In genomic region chr5:95821110-95822021, GRCh38 we compare ENCODE assay signal across 8 cellular contexts. TPM values are rescaled to one million over a fixed set of nuclear protein-coding genes. Genes with fewer than 3 reads are reported as not detected.
DNase-seq lines count a peak whose midpoint lies in the region; ATAC-seq and TF ChIP-seq lines count a peak whose summit lies in the region.

No MANE protein-coding gene starts in this region.

- peak overlapping the region; percentile 87 for H3K9ac ChIP-seq in BLaER1

- intact Hi-C loops in left ventricle myocardium inferior (cut with micrococcal nuclease) = no loop called here
- intact Hi-C loops in head of caudate nucleus (cut with DNase I) = no loop called here

- H3K79me2 ChIP-seq in GM23338 (replicated peaks; ENCODE audit: insufficient read depth) = 0 out of 2 replicates have a peak, but pooled peaks cover 5% of the 10 kb centered on the region

- H3K4me3 ChIP-seq in BLaER1 (peak overlapping the region; percentile 92), GM23338 (peak overlapping the region; percentile 77), left ventricle myocardium inferior (peak overlapping the region; percentile 89)

- no peaks in the 10 kb centered on the region for H3K9me2 ChIP-seq in GM23338 (ENCODE audit: insufficient read depth)

- H3K4me2 ChIP-seq in BLaER1 = peak overlapping the region; percentile 85
- peak overlapping the region; percentile 84 for H3K4me2 ChIP-seq in GM23338

- TF ChIP-seq CTCF in GM23338 (conservative IDR thresholded peaks at IDR 0.05; ENCODE audit: low read depth in 2 of 2) (no peak), left ventricle myocardium inferior (IDR thresholded peaks at IDR 0.05; ENCODE audit: borderline replicate concordance) (no peak), GM13977 (IDR thresholded peaks at IDR 0.05; ENCODE audit: extremely low read depth, insufficient read depth, missing control alignments) (no peak)

- peak overlapping the region; percentile 94 for H3K4me3 Mint-ChIP-seq in GM23338
- peak overlapping the region; percentile 99 for H3K4me3 Mint-ChIP-seq in T-helper 2 cell treated with Interferon-gamma antibody and Interleukin-4, amounts not matched to agents 5 μg/mL and 100 μg/mL, for 36 hours
- H3K4me3 Mint-ChIP-seq in stimulated activated naive B cell treated with anti-CD40 and anti-IgM and Interleukin-4, amounts not matched to agents 10 μg/mL and 1 μg/mL and 100 μg/mL, for 72 hours = peak overlapping the region; percentile 87 to 91

- H2AFZ ChIP-seq in GM23338 = peak overlapping the region; percentile 97; the same call in 1 of the 2 replicates

- no peaks in the 10 kb centered on the region for H3K27me3 ChIP-seq in BLaER1
- H3K27me3 ChIP-seq in GM23338 (ENCODE audit: insufficient read depth) = no peaks in the 10 kb centered on the region
- H3K27me3 ChIP-seq in left ventricle myocardium inferior (ENCODE audit: low read depth) = no peaks in the 10 kb centered on the region

- H3K36me3 Mint-ChIP-seq in GM23338 (ENCODE audit: low read depth) = no peaks in the 10 kb centered on the region
- H3K36me3 Mint-ChIP-seq in T-helper 2 cell treated with Interferon-gamma antibody and Interleukin-4, amounts not matched to agents 5 μg/mL and 100 μg/mL, for 36 hours (ENCODE audit: low read depth) = peaks cover 26% of the 10 kb centered on the region
- H3K36me3 Mint-ChIP-seq in stimulated activated naive B cell treated with anti-CD40 and anti-IgM and Interleukin-4, amounts not matched to agents 10 μg/mL and 1 μg/mL and 100 μg/mL, for 72 hours = peaks cover under 1 to 1% of the 10 kb centered on the region in 2 donors

- H3K4me1 Mint-ChIP-seq in GM23338 = peaks cover 48% of the 10 kb centered on the region
- peaks cover 61% of the 10 kb centered on the region for H3K4me1 Mint-ChIP-seq in T-helper 2 cell treated with Interferon-gamma antibody and Interleukin-4, amounts not matched to agents 5 μg/mL and 100 μg/mL, for 36 hours (ENCODE audit: low read depth)
- peaks cover 42 to 60% of the 10 kb centered on the region in 2 donors for H3K4me1 Mint-ChIP-seq in stimulated activated naive B cell treated with anti-CD40 and anti-IgM and Interleukin-4, amounts not matched to agents 10 μg/mL and 1 μg/mL and 100 μg/mL, for 72 hours

- H3K27ac ChIP-seq in BLaER1 = peak overlapping the region; percentile 95
- no peak overlapping the region; the same call in 1 of the 2 replicates for H3K27ac ChIP-seq in GM23338 (ENCODE audit: low read depth)
- peak overlapping the region; percentile 95 for H3K27ac ChIP-seq in left ventricle myocardium inferior (replicated peaks)

- DNase-seq in GM23338 (ENCODE audit: low spot score) (no peak), left ventricle myocardium inferior (no peak), GM13977 (ENCODE audit: low spot score) (no peak), head of caudate nucleus (no peak), AML-193 (lab: John Stamatoyannopoulos, UW) (no peak)
- DNase-seq in T-helper 2 cell treated with Interferon-gamma antibody and Interleukin-4, amounts not matched to agents 5 μg/mL and 100 μg/mL, for 36 hours (ENCODE audit: low spot score) = no peak
- DNase-seq in stimulated activated naive B cell treated with anti-CD40 and anti-IgM and Interleukin-4, amounts not matched to agents 10 μg/mL and 1 μg/mL and 100 μg/mL, for 72 hours = no peak

- H4K20me1 ChIP-seq in BLaER1 = peaks cover 53% of the 10 kb centered on the region
- H4K20me1 ChIP-seq in GM23338 (replicated peaks; ENCODE audit: insufficient read depth) = no peaks in the 10 kb centered on the region

- in situ Hi-C loops in GM13977 (cut with MboI; ENCODE audit: low pct_unique_long_range_greater_than_20kb, low sequenced_read_pairs, unreplicated experiment) = no loop called here

- no peaks in the 10 kb centered on the region for H3K9me3 ChIP-seq in BLaER1
- H3K9me3 ChIP-seq in left ventricle myocardium inferior (replicated peaks) = no peaks in the 10 kb centered on the region

- peaks cover 6% of the 10 kb centered on the region for H3K27me3 Mint-ChIP-seq in GM23338 (ENCODE audit: insufficient read depth, low read depth, poor library complexity)
- H3K27me3 Mint-ChIP-seq in T-helper 2 cell treated with Interferon-gamma antibody and Interleukin-4, amounts not matched to agents 5 μg/mL and 100 μg/mL, for 36 hours (ENCODE audit: low read depth) = no peaks in the 10 kb centered on the region
- H3K27me3 Mint-ChIP-seq in stimulated activated naive B cell treated with anti-CD40 and anti-IgM and Interleukin-4, amounts not matched to agents 10 μg/mL and 1 μg/mL and 100 μg/mL, for 72 hours = no peaks in the 10 kb centered on the region

- no peaks in the 10 kb centered on the region for H3F3A ChIP-seq in GM23338 (replicated peaks; ENCODE audit: low read depth)

- peaks cover 27% of the 10 kb centered on the region for H3K36me3 ChIP-seq in BLaER1
- no peaks in the 10 kb centered on the region for H3K36me3 ChIP-seq in GM23338 (ENCODE audit: insufficient read depth)
- peaks cover 6% of the 10 kb centered on the region for H3K36me3 ChIP-seq in left ventricle myocardium inferior

- H3K9me3 Mint-ChIP-seq in GM23338 = no peaks in the 10 kb centered on the region
- H3K9me3 Mint-ChIP-seq in T-helper 2 cell treated with Interferon-gamma antibody and Interleukin-4, amounts not matched to agents 5 μg/mL and 100 μg/mL, for 36 hours = no peaks in the 10 kb centered on the region
- no peaks in the 10 kb centered on the region for H3K9me3 Mint-ChIP-seq in stimulated activated naive B cell treated with anti-CD40 and anti-IgM and Interleukin-4, amounts not matched to agents 10 μg/mL and 1 μg/mL and 100 μg/mL, for 72 hours

- no peak for ATAC-seq in GM23338
- ATAC-seq in stimulated activated naive B cell treated with anti-CD40 and anti-IgM and Interleukin-4, amounts not matched to agents 10 μg/mL and 1 μg/mL and 100 μg/mL, for 72 hours (replicated peaks) = peak; percentile 65 to 71

- H3K4me1 ChIP-seq in BLaER1 (peaks cover 68% of the 10 kb centered on the region), GM23338 (ENCODE audit: insufficient read depth) (peaks cover 31% of the 10 kb centered on the region), left ventricle myocardium inferior (peaks cover 85% of the 10 kb centered on the region)

- no peak overlapping the region for H3K27ac Mint-ChIP-seq in GM23338
- peak overlapping the region; percentile 83 for H3K27ac Mint-ChIP-seq in T-helper 2 cell treated with Interferon-gamma antibody and Interleukin-4, amounts not matched to agents 5 μg/mL and 100 μg/mL, for 36 hours
- H3K27ac Mint-ChIP-seq in stimulated activated naive B cell treated with anti-CD40 and anti-IgM and Interleukin-4, amounts not matched to agents 10 μg/mL and 1 μg/mL and 100 μg/mL, for 72 hours = peak overlapping the region; percentile 93

TF ChIP-seq in GM23338, 12 proteins besides CTCF, POLR2A, EP300 and RAD21 (continues in another document):
- TF ChIP-seq POLR2AphosphoS5 (IDR thresholded peaks at IDR 0.05; ENCODE audit: low read depth) (no peak), JUNB (IDR thresholded peaks at IDR 0.05; ENCODE audit: unreplicated experiment) (no peak)

RNA-seq across cellular contexts. Expression of gene GLRX, which starts 1.2 kb away (rescaled TPM):
- total RNA-seq in GM23338 (2014; rRNA removed; shearing (Covaris generic)) = 9.5 and 14.9 TPM in 2 replicates
- polyA plus RNA-seq in GM23338 (2016; fragmentation: Nextera tagmentation; extraction: Ambion mirVana) = 42.2 and 42.9 TPM in 2 replicates
- 139 TPM for total RNA-seq in left ventricle myocardium inferior
